ENCODE assay signal across 2 cellular contexts in the genomic region with DNA sequence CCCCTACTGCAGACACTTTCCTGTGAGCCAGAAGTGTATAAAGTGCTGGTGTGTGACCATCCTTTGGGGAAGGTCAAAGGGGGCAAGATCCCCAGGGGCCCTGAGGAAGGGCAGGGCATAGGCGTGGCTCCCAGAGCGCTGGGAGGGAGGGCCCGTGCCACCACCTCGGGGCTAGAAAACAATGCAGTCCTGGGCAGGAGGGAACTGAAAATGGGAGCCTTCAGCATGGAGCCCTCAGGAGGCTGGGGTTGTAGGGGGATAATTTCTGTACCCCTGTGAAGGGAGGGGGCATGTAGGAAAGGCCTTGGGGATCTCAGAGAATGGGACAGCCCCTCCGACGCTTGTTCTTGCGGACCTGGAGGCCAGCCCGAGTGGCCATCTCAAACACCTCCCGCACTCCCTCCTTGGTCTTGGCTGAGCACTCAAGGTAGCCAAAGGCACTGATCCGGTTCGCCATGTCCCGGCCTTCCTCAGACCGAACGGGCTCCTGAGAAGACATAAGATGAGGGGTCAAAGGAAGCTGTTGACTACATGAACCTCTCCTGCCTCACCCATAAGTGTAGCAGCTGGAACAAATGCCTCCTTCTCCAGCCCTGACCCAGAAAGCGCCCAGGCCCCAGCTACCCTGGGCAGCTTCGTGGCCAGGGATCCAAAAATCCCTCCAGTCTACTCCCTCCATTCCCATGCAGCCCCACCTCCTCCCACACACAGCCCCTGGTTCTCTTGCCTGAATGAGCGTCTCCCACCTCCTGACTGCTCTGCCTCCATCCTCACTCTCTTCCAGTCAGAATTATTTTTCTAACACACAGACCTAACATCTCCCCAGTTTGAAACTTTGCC.
TF ChIP-seq lines count a peak whose summit lies in the region.

No MANE protein-coding gene starts in this region.

TF ChIP-seq in PFSK-1, 5 proteins besides CTCF, POLR2A, EP300 and RAD21 (continued from another document):
- TF ChIP-seq REST (IDR thresholded peaks at IDR 0.05; ENCODE audit: insufficient read depth in 1 of 2, low read depth in 2 of 2, low read length in 2 of 2) (no peak), POLR2AphosphoS5 (IDR thresholded peaks at IDR 0.05; ENCODE audit: low read depth, low read length) (peak; percentile 37; the same call in 1 of the 2 replicates)

TF ChIP-seq in endothelial cell of umbilical vein, 7 proteins besides CTCF, POLR2A, EP300 and RAD21 (continued from another document):
- no peak for TF ChIP-seq EZH2 (IDR thresholded peaks at IDR 0.05; ENCODE audit: borderline replicate concordance, low read depth, low read length, severe bottlenecking)
